ENCODE assay signal across 3 cellular contexts in genomic region chrY:3108674-3109073, GRCh38.
A peak's percentile ranks its signal among the peaks of the same experiment; 100 is the strongest.
DNase-seq lines count a peak whose midpoint lies in the region; ATAC-seq, FAIRE-seq and TF ChIP-seq lines count a peak whose summit lies in the region.
"Not testable (repeated sequence)": the region's sequence is repeated elsewhere in the genome, so short reads cannot be mapped to it uniquely, and the experiment has no call there.

No MANE protein-coding gene starts in this region.

- DNase-seq in DND-41: peak; percentile 11
- DNase-seq in GM19239 (ENCODE audit: insufficient read length, low spot score); H1 (ENCODE audit: low read depth in 1 of 2, low spot score in 2 of 2): not testable (repeated sequence)

- H2BK120ac ChIP-seq in H1 (replicated peaks; ENCODE audit: low read depth, low read length): not testable (repeated sequence)

- H2AK5ac ChIP-seq in H1 (ENCODE audit: low read depth, low read length): not testable (repeated sequence)

- H3K36me3 ChIP-seq in DND-41 (ENCODE audit: insufficient read depth, low read length); H1 (ENCODE audit: control insufficient read depth in 2 of 4, insufficient read depth in 4 of 4, low read length in 3 of 4): not testable (repeated sequence)

- CTCF ChIA-PET in H1 (lab: Charles Lee; ENCODE audit: partially characterized antibody): not testable (repeated sequence)

- not testable (repeated sequence) for TF ChIP-seq POLR2A in H1 (IDR thresholded peaks at IDR 0.05; ENCODE audit: control extremely low read depth in 1 of 2, low read depth in 2 of 2, low read length in 2 of 2)

- H3K9ac ChIP-seq in DND-41 (ENCODE audit: low read depth, low read length); H1 (replicated peaks in 1 of 4; ENCODE audit: extremely low read depth in 1 of 4, low read depth in 3 of 4, low read length in 3 of 4): not testable (repeated sequence)

- 100% methylated on average over 2 of the region's 4 CpGs; no CpG with 5 or more reads in 1 of the 2 experiments for WGBS in H1 (ENCODE audit: extremely low coverage in 1 of 2, insufficient coverage in 1 of 2, insufficient read length in 1 of 2, insufficient replicate concordance in 2 of 2, low coverage in 1 of 2, low lambda C conversion rate in 2 of 2, missing lambda C conversion rate in 1 of 2), 2 experiments

- H3K27me3 ChIP-seq in DND-41 (ENCODE audit: insufficient read depth, low read length, poor library complexity); H1 (replicated peaks in 1 of 4; ENCODE audit: control insufficient read depth in 3 of 4, extremely low read depth in 1 of 4, insufficient read depth in 3 of 4, low read length in 3 of 4): not testable (repeated sequence)

- H3K4ac ChIP-seq in H1 (replicated peaks; ENCODE audit: insufficient read length, low read depth, low read length): not testable (repeated sequence)

- H3K14ac ChIP-seq in H1 (ENCODE audit: insufficient read length): not testable (repeated sequence)

- H4K91ac ChIP-seq in H1 (replicated peaks; ENCODE audit: insufficient read length, low read length): not testable (repeated sequence)

- not testable (repeated sequence) for H3K23ac ChIP-seq in H1 (ENCODE audit: insufficient read length)

- not testable (repeated sequence) for H3K56ac ChIP-seq in H1 (replicated peaks; ENCODE audit: insufficient read length, low read depth, low read length)

- H3K4me3 ChIP-seq in DND-41 (ENCODE audit: low read depth in 1 of 2, low read length in 2 of 2); H1 (ENCODE audit: extremely low read depth in 1 of 4, insufficient read depth in 2 of 4, low read depth in 3 of 4, low read length in 4 of 4): not testable (repeated sequence)

- H2BK5ac ChIP-seq in H1 (ENCODE audit: low read depth, low read length): not testable (repeated sequence)

- not testable (repeated sequence) for H4K5ac ChIP-seq in H1 (ENCODE audit: insufficient read length, low read depth, low read length)

- H3K27ac ChIP-seq in DND-41 (ENCODE audit: low read length); H1 (ENCODE audit: low read depth, low read length): not testable (repeated sequence)

- ATAC-seq in DND-41 (ENCODE audit: insufficient read depth, low read depth): peak; percentile 89

- POLR2A ChIA-PET in H1 (lab: Charles Lee; ENCODE audit: partially characterized antibody): not testable (repeated sequence)

- peaks cover 16% of the 10 kb centered on the region for H3K4me1 ChIP-seq in DND-41 (ENCODE audit: insufficient read depth, low read length)
- not testable (repeated sequence) for H3K4me1 ChIP-seq in H1 (replicated peaks in 1 of 4; ENCODE audit: control insufficient read depth in 3 of 4, insufficient read depth in 4 of 4, low read length in 3 of 4)

- H3K18ac ChIP-seq in H1 (ENCODE audit: extremely low read depth, low read length): not testable (repeated sequence)

- H2BK15ac ChIP-seq in H1 (ENCODE audit: low read length): not testable (repeated sequence)

- not testable (repeated sequence) for H3K9me3 ChIP-seq in DND-41 (ENCODE audit: insufficient read depth, low read length, severe bottlenecking); H1 (ENCODE audit: insufficient read depth in 2 of 2, low read depth in 1 of 2, low read length in 1 of 2)

- not testable (repeated sequence) for TF ChIP-seq CTCF in DND-41 (IDR thresholded peaks at IDR 0.05; ENCODE audit: borderline replicate concordance, extremely low read depth, low read length, poor library complexity, severe bottlenecking); H1 (IDR thresholded peaks at IDR 0.05; ENCODE audit: control extremely low read depth in 1 of 3, insufficient read depth in 1 of 3, low read depth in 1 of 3, low read length in 3 of 3)

- H4K8ac ChIP-seq in H1 (ENCODE audit: extremely low read depth, insufficient read depth, low read length): not testable (repeated sequence)

- not testable (repeated sequence) for H3K23me2 ChIP-seq in H1 (ENCODE audit: low read depth, low read length)

- 0 out of 2 replicates have a peak overlapping the region, but pooled peaks have one; percentile 22 for H3K4me2 ChIP-seq in DND-41 (ENCODE audit: insufficient read depth, low read length)
- not testable (repeated sequence) for H3K4me2 ChIP-seq in H1 (ENCODE audit: insufficient read depth in 1 of 2, low read depth in 2 of 2, low read length in 2 of 2)

- FAIRE-seq in GM19239 (lab: Jason Lieb, UNC) (peak; percentile 57), H1 (lab: Jason Lieb, UNC) (peak; percentile 78)

- not testable (repeated sequence) for H4K20me1 ChIP-seq in DND-41 (ENCODE audit: insufficient read depth, low read length); H1 (replicated peaks in 1 of 2; ENCODE audit: control insufficient read depth in 1 of 2, insufficient read depth in 2 of 2, low read length in 2 of 2)

- not testable (repeated sequence) for H3K79me1 ChIP-seq in H1 (ENCODE audit: low read depth, low read length)

- H2BK20ac ChIP-seq in H1 (ENCODE audit: low read length): not testable (repeated sequence)

- not testable (repeated sequence) for TF ChIP-seq EP300 in H1 (IDR thresholded peaks at IDR 0.05; ENCODE audit: borderline replicate concordance in 1 of 2, low read depth in 2 of 2, low read length in 2 of 2)

- H2AFZ ChIP-seq in DND-41 (ENCODE audit: low read depth, low read length); H1 (ENCODE audit: low read length): not testable (repeated sequence)

- TF ChIP-seq RAD21 in H1 (IDR thresholded peaks at IDR 0.05 in 1 of 2, conservative IDR thresholded peaks at IDR 0.05 in 1 of 2; ENCODE audit: low read depth in 2 of 2, low read length in 2 of 2): not testable (repeated sequence)

- H3K79me2 ChIP-seq in DND-41 (ENCODE audit: insufficient read depth, low read length); H1 (ENCODE audit: control insufficient read depth in 1 of 2, insufficient read depth in 2 of 2, low read length in 2 of 2): not testable (repeated sequence)

- H2BK12ac ChIP-seq in H1 (ENCODE audit: low read depth, low read length): not testable (repeated sequence)
